Comparison of ENCODE assay signal across 31 cellular contexts in genomic region chr19:38964738-38965137, GRCh38. TPM values are rescaled to one million over a fixed set of nuclear protein-coding genes. Genes with fewer than 3 reads are reported as not detected.
A peak's percentile ranks its signal among the peaks of the same experiment; 100 is the strongest.
DNase-seq lines count a peak whose midpoint lies in the region; ATAC-seq, FAIRE-seq and TF ChIP-seq lines count a peak whose summit lies in the region.
"Had no signal": no experiment of that assay in that cellular context is flagged by ENCODE, and none has a peak within 500 bp of the region (broad histone marks: within the 10 kb centered on the region; RNA-seq: fewer than 3 reads in every experiment).

No MANE protein-coding gene starts in this region.

- ATAC-seq in HepG2, result peak; percentile 62
- ATAC-seq in right lobe of liver, result no peak
- ATAC-seq in GM19455 (IDR thresholded peaks at IDR 0.05; ENCODE audit: unreplicated experiment), result no peak
- no peak for ATAC-seq in aorta (ENCODE audit: low FRiP score)
- ATAC-seq: GM23338, HCT116 had no signal

- no peak overlapping the region for H3K4me2 ChIP-seq in HepG2 (ENCODE audit: low read depth, low read length)
- H3K4me2 ChIP-seq: BLaER1 treated with 17β-estradiol and CSF1 and Interleukin-3, amounts not matched to agents 10 nM and 100 nM; GM23338 had no signal

- peaks cover 19% of the 10 kb centered on the region for H3K79me2 ChIP-seq in HepG2 (ENCODE audit: insufficient read depth, low read length)

- TF ChIP-seq POLR2A in HepG2 (IDR thresholded peaks at IDR 0.05; ENCODE audit: insufficient read depth in 1 of 2, low read depth in 2 of 2, low read length in 2 of 2), result no peak
- no peak for TF ChIP-seq POLR2A in right lobe of liver (IDR thresholded peaks at IDR 0.05)

- 0 out of 2 replicates have a peak, but pooled peaks cover 9% of the 10 kb centered on the region for H4K20me1 ChIP-seq in HepG2 (ENCODE audit: insufficient read depth, low read length)
- H4K20me1 ChIP-seq: BLaER1 treated with 17β-estradiol and CSF1 and Interleukin-3, amounts not matched to agents 10 nM and 100 nM had no signal

- in situ Hi-C loops in HepG2 (cut with HindIII; ENCODE audit: extremely low pct_ligation_motif_present, low pct_unique_long_range_greater_than_20kb), result no loop called here

- H3K27me3 Mint-ChIP-seq in nephron progenitor cell (ENCODE audit: low read depth, poor library complexity), result no peaks in the 10 kb centered on the region

- no peak for TF ChIP-seq EP300 in HepG2 (IDR thresholded peaks at IDR 0.05; ENCODE audit: low read depth in 2 of 2, low read length in 2 of 2)
- no peak for TF ChIP-seq EP300 in HepG2 (CRISPR knock-in tag; IDR thresholded peaks at IDR 0.05; ENCODE audit: borderline replicate concordance)

- no peak overlapping the region for H2AFZ ChIP-seq in HepG2 (ENCODE audit: low read length)
- H2AFZ ChIP-seq: GM23338 had no signal

- TF ChIP-seq RAD21 in HepG2 (CRISPR knock-in tag; IDR thresholded peaks at IDR 0.05), result no peak

- peak; percentile 57 for DNase-seq in HepG2 (ENCODE audit: low spot score)
- no peak for DNase-seq in right lobe of liver
- peak; percentile 14 for DNase-seq in M059J (ENCODE audit: low read depth)
- DNase-seq in nephron progenitor cell, result no peak
- no peak for DNase-seq in aorta
- no peak for DNase-seq in NCI-H446 (lab: John Stamatoyannopoulos, UW)
- DNase-seq: ACHN; AML-193; BE2C; Calu3; CD4-positive, alpha-beta T cell; CD8-positive, alpha-beta memory T cell; COR-L47; DMS53; DMS79 treated with DMSO at 0.1 percent for 48 hours; GF-D8; H9; HFFc6 had no signal

- H3K4me3 Mint-ChIP-seq in nephron progenitor cell, result no peak overlapping the region
- H3K4me3 Mint-ChIP-seq: CD14-positive monocyte; CD4-positive, alpha-beta T cell; CD8-positive, alpha-beta memory T cell; GM23338; H9; HFFc6 had no signal

- TF ChIP-seq CTCF in HepG2 (CRISPR knock-in tag; IDR thresholded peaks at IDR 0.05), result no peak
- no peak for TF ChIP-seq CTCF in right lobe of liver (IDR thresholded peaks at IDR 0.05)
- TF ChIP-seq CTCF in nephron progenitor cell (IDR thresholded peaks at IDR 0.05), result no peak

- H3K9ac ChIP-seq in HepG2 (ENCODE audit: insufficient read depth, low read depth, low read length), result no peak overlapping the region
- H3K9ac ChIP-seq: BLaER1 treated with 17β-estradiol and CSF1 and Interleukin-3, amounts not matched to agents 10 nM and 100 nM had no signal

- peaks cover 46% of the 10 kb centered on the region for H3K36me3 Mint-ChIP-seq in nephron progenitor cell (ENCODE audit: low read depth)
- H3K36me3 Mint-ChIP-seq: CD14-positive monocyte; CD8-positive, alpha-beta memory T cell had no signal

- WGBS in HepG2 (ENCODE audit: low lambda C conversion rate), result 65% methylated on average over 2 of the region's 2 CpGs
- WGBS in right lobe of liver (ENCODE audit: insufficient coverage, low coverage, low lambda C conversion rate, missing lambda C conversion rate), result 77% methylated on average over 2 of the region's 2 CpGs
- WGBS in aorta, 2 donors, result 96 to 97% methylated on average over 2 of the region's 2 CpGs

- peak overlapping the region; percentile 51 for H3K27ac Mint-ChIP-seq in nephron progenitor cell
- H3K27ac Mint-ChIP-seq: CD14-positive monocyte; CD4-positive, alpha-beta T cell; CD8-positive, alpha-beta memory T cell; GM23338; HFFc6 had no signal

- H3K4me3 ChIP-seq in HepG2 (replicated peaks in 1 of 3; ENCODE audit: insufficient read depth in 1 of 3, low read depth in 2 of 3, low read length in 3 of 3) (no peak overlapping the region), right lobe of liver (no peak overlapping the region), aorta (ENCODE audit: low read length in 2 of 2) (no peak overlapping the region)
- H3K4me3 ChIP-seq: BLaER1 treated with 17β-estradiol and CSF1 and Interleukin-3, amounts not matched to agents 10 nM and 100 nM; GM23338 had no signal

- H3K27me3 ChIP-seq in HepG2 (ENCODE audit: control insufficient read depth in 1 of 2, insufficient read depth in 2 of 2, low read length in 2 of 2), result no peaks in the 10 kb centered on the region
- no peaks in the 10 kb centered on the region for H3K27me3 ChIP-seq in right lobe of liver
- H3K27me3 ChIP-seq in aorta (ENCODE audit: control insufficient read depth in 1 of 2, insufficient read depth in 2 of 2, low read length in 1 of 2), result no peaks in the 10 kb centered on the region
- H3K27me3 ChIP-seq: BE2C; BLaER1 treated with 17β-estradiol and CSF1 and Interleukin-3, amounts not matched to agents 10 nM and 100 nM had no signal

- intact Hi-C loops in HepG2 (cut with micrococcal nuclease; ENCODE audit: unreplicated experiment), result loop anchor here (5.0 to 10.0 kb wide), 3 partner anchors 73 to 353 kb away; no protein-coding TSS in a partner anchor
- intact Hi-C loops in right lobe of liver (cut with DNase I), result loop anchor here in 1 of 2 donors (5.0 kb wide), 1 partner anchor 73 kb away; no protein-coding TSS in a partner anchor
- intact Hi-C loops in aorta (cut with DNase I), result loop anchor here (5.0 kb wide), 2 partner anchors 68 to 368 kb away; partner anchors contain the start of gene FBXO27 (in 1 of the 2)

- H3K36me3 ChIP-seq in HepG2 (replicated peaks in 1 of 2; ENCODE audit: control insufficient read depth in 1 of 2, insufficient read depth in 2 of 2, low read length in 2 of 2) (peaks cover 3 to 27% of the 10 kb centered on the region in 2 experiments; a peak in 4 of 5 replicates), right lobe of liver (peaks cover 0 to 6% (median 2%) of the 10 kb centered on the region in 4 donors), aorta (ENCODE audit: control insufficient read depth in 1 of 2, insufficient read depth in 2 of 2, low read length in 1 of 2) (no peaks in the 10 kb centered on the region)
- H3K36me3 ChIP-seq: BLaER1 treated with 17β-estradiol and CSF1 and Interleukin-3, amounts not matched to agents 10 nM and 100 nM had no signal

- peaks cover 9% of the 10 kb centered on the region for H3K4me1 Mint-ChIP-seq in nephron progenitor cell

- H3K9me3 ChIP-seq in HepG2 (ENCODE audit: low read length) (no peaks in the 10 kb centered on the region), right lobe of liver (no peaks in the 10 kb centered on the region), aorta (ENCODE audit: control insufficient read depth, low read length) (no peaks in the 10 kb centered on the region)
- H3K9me3 ChIP-seq: BE2C; BLaER1 treated with 17β-estradiol and CSF1 and Interleukin-3, amounts not matched to agents 10 nM and 100 nM had no signal

- FAIRE-seq in HepG2 (lab: Jason Lieb, UNC), result peak; percentile 18
- FAIRE-seq: A204.1, GM12891, GM18507, GM19239 had no signal

- H3K27ac ChIP-seq in HepG2 (ENCODE audit: extremely low read length, insufficient read depth, low read length) (no peak overlapping the region), right lobe of liver (no peak overlapping the region), aorta (ENCODE audit: low read depth in 1 of 2, low read length in 2 of 2) (no peak overlapping the region)
- H3K27ac ChIP-seq: 22Rv1; BLaER1 treated with 17β-estradiol and CSF1 and Interleukin-3, amounts not matched to agents 10 nM and 100 nM had no signal

- H3K4me1 ChIP-seq in HepG2 (ENCODE audit: insufficient read depth, low read length), result peaks cover 49% of the 10 kb centered on the region
- no peaks in the 10 kb centered on the region for H3K4me1 ChIP-seq in right lobe of liver
- no peaks in the 10 kb centered on the region for H3K4me1 ChIP-seq in aorta (ENCODE audit: control insufficient read depth in 1 of 2, insufficient read depth in 2 of 2, low read length in 2 of 2)
- H3K4me1 ChIP-seq: BE2C had no signal

- H3K9me3 Mint-ChIP-seq in nephron progenitor cell, result peaks cover 2% of the 10 kb centered on the region
- H3K9me3 Mint-ChIP-seq: CD4-positive, alpha-beta T cell; CD8-positive, alpha-beta memory T cell; GM23338; H9; HFFc6 had no signal

- CTCF ChIA-PET in HepG2 (lab: Yijun Ruan, JAX; ENCODE audit: low intra/inter-chr PET ratio, low total read pairs), result no interaction called here

- no TSS peak for BruUV-seq in HepG2 (replicated peaks; lab: Mats Ljungman, UMichigan)

- POLR2A ChIA-PET in HepG2 (lab: Yijun Ruan, JAX), result no interaction called here

RNA-seq across cellular contexts. Expression of gene FBXO17, which starts 10.8 kb away (rescaled TPM):
- total RNA-seq in HepG2 (2016; rRNA removed; fragmentation: Illumina TruSeq; extraction: Trizol) (17.9 and 22.1 TPM in 2 replicates), right lobe of liver (10 to 100 TPM; 19.9 to 57.9 (median 36.7) TPM), aorta (10 to 100 TPM; 23.6 to 33.0 TPM)
- total RNA-seq in HepG2 (2016; cell fraction: cytosol; rRNA removed; fragmentation: Illumina TruSeq; extraction: Trizol; ENCODE audit: low read depth), result 14.6 and 15.1 TPM in 2 replicates
- total RNA-seq in HepG2 (2016; cell fraction: insoluble cytoplasmic fraction; rRNA removed; fragmentation: Illumina TruSeq; extraction: Trizol), result 17.1 and 20.8 TPM in 2 replicates
- total RNA-seq in HepG2 (2016; cell fraction: membrane; rRNA removed; fragmentation: Illumina TruSeq; extraction: Trizol), result 19.2 and 21.9 TPM in 2 replicates
- total RNA-seq in HepG2 (2016; cell fraction: nucleus; rRNA removed; fragmentation: Illumina TruSeq; extraction: Trizol), result 11.9 and 15.2 TPM in 2 replicates
- polyA plus RNA-seq in HepG2 (2011; rRNA removed) (58.7 and 64.8 TPM in 2 replicates), aorta (10 to 100 TPM in 1 of 2 donors, 1 to 10 TPM in 1; 8.3 to 26.0 TPM)
- 31.8 and 40.9 TPM in 2 replicates for polyA plus RNA-seq in HepG2 (2011; cell fraction: cytosol; rRNA removed)
- polyA plus RNA-seq in HepG2 (2011; cell fraction: nucleus; rRNA removed), result 155 and 176 TPM in 2 replicates
- 52.3 and 56.5 TPM in 2 replicates for polyA plus RNA-seq in HepG2 (2012)
- polyA plus RNA-seq in HepG2 (2016; cell fraction: cytosol; fragmentation: Illumina TruSeq; extraction: Trizol; ENCODE audit: low read depth), result 5.2 and 6.0 TPM in 2 replicates
- 20.8 and 23.0 TPM in 2 replicates for polyA plus RNA-seq in HepG2 (2016; cell fraction: insoluble cytoplasmic fraction; fragmentation: Illumina TruSeq; extraction: Trizol; ENCODE audit: low read depth)
- 11.3 and 11.6 TPM in 2 replicates for polyA plus RNA-seq in HepG2 (2016; cell fraction: membrane; fragmentation: Illumina TruSeq; extraction: Trizol; ENCODE audit: low read depth)
- polyA plus RNA-seq in HepG2 (2016; cell fraction: nucleus; fragmentation: Illumina TruSeq; extraction: Trizol; ENCODE audit: insufficient read depth, low read depth), result 61.3 and 68.3 TPM in 2 replicates
- 2.5 and 39.3 TPM in 2 replicates for polyA minus RNA-seq in HepG2 (2011; rRNA and poly(A)+ RNA removed; ENCODE audit: low replicate concordance)
- polyA minus RNA-seq in HepG2 (2011; cell fraction: cytosol; rRNA and poly(A)+ RNA removed), result 13.8 and 18.9 TPM in 2 replicates
- polyA minus RNA-seq in HepG2 (2011; cell fraction: nucleus; rRNA and poly(A)+ RNA removed), result 47.0 and 48.8 TPM in 2 replicates
- 10.8 and 15.3 TPM in 2 replicates for total RNA-seq in M059J (2014; rRNA removed; shearing (Covaris generic))
- total RNA-seq: CD4-positive, alpha-beta T cell; CD8-positive, alpha-beta memory T cell had no signal
- polyA plus RNA-seq: CD14-positive monocyte had no signal

RNA-seq across cellular contexts. Expression of gene MRPS12, which starts 34.0 kb away (rescaled TPM):
- total RNA-seq in HepG2 (2016; rRNA removed; fragmentation: Illumina TruSeq; extraction: Trizol) (54.8 and 75.1 TPM in 2 replicates), right lobe of liver (10 to 100 TPM; 21.2 to 49.5 (median 24.0) TPM), aorta (10 to 100 TPM; 14.3 to 15.8 TPM)
- total RNA-seq in HepG2 (2016; cell fraction: cytosol; rRNA removed; fragmentation: Illumina TruSeq; extraction: Trizol; ENCODE audit: low read depth), result 23.3 and 27.3 TPM in 2 replicates
- 53.5 and 80.4 TPM in 2 replicates for total RNA-seq in HepG2 (2016; cell fraction: insoluble cytoplasmic fraction; rRNA removed; fragmentation: Illumina TruSeq; extraction: Trizol)
- 39.3 and 49.4 TPM in 2 replicates for total RNA-seq in HepG2 (2016; cell fraction: membrane; rRNA removed; fragmentation: Illumina TruSeq; extraction: Trizol)
- 20.5 and 23.1 TPM in 2 replicates for total RNA-seq in HepG2 (2016; cell fraction: nucleus; rRNA removed; fragmentation: Illumina TruSeq; extraction: Trizol)
- polyA plus RNA-seq in HepG2 (2011; rRNA removed) (27.5 and 39.4 TPM in 2 replicates), aorta (10 to 100 TPM; 24.9 to 33.3 TPM)
- 33.2 and 61.8 TPM in 2 replicates for polyA plus RNA-seq in HepG2 (2011; cell fraction: cytosol; rRNA removed)
- polyA plus RNA-seq in HepG2 (2011; cell fraction: nucleus; rRNA removed), result 30.3 and 31.5 TPM in 2 replicates
- 21.4 and 33.9 TPM in 2 replicates for polyA plus RNA-seq in HepG2 (2012)
- polyA plus RNA-seq in HepG2 (2016; cell fraction: cytosol; fragmentation: Illumina TruSeq; extraction: Trizol; ENCODE audit: low read depth), result 25.8 and 31.9 TPM in 2 replicates
- polyA plus RNA-seq in HepG2 (2016; cell fraction: insoluble cytoplasmic fraction; fragmentation: Illumina TruSeq; extraction: Trizol; ENCODE audit: low read depth), result 83.6 and 90.1 TPM in 2 replicates
- polyA plus RNA-seq in HepG2 (2016; cell fraction: membrane; fragmentation: Illumina TruSeq; extraction: Trizol; ENCODE audit: low read depth), result 40.3 and 46.6 TPM in 2 replicates
- 39.6 and 43.0 TPM in 2 replicates for polyA plus RNA-seq in HepG2 (2016; cell fraction: nucleus; fragmentation: Illumina TruSeq; extraction: Trizol; ENCODE audit: insufficient read depth, low read depth)
- 30.4 and 47.1 TPM in 2 replicates for polyA minus RNA-seq in HepG2 (2011; rRNA and poly(A)+ RNA removed; ENCODE audit: low replicate concordance)
- polyA minus RNA-seq in HepG2 (2011; cell fraction: cytosol; rRNA and poly(A)+ RNA removed), result 11.2 and 16.5 TPM in 2 replicates
- 6.3 and 8.4 TPM in 2 replicates for polyA minus RNA-seq in HepG2 (2011; cell fraction: nucleus; rRNA and poly(A)+ RNA removed)
- total RNA-seq in M059J (2014; rRNA removed; shearing (Covaris generic)), result 57.5 and 76.6 TPM in 2 replicates

RNA-seq across cellular contexts. Expression of gene SARS2, which starts 34.2 kb away (rescaled TPM):
- total RNA-seq in HepG2 (2016; rRNA removed; fragmentation: Illumina TruSeq; extraction: Trizol), result 30.1 and 48.6 TPM in 2 replicates
- total RNA-seq in HepG2 (2016; cell fraction: cytosol; rRNA removed; fragmentation: Illumina TruSeq; extraction: Trizol; ENCODE audit: low read depth), result 17.3 and 23.4 TPM in 2 replicates
- 25.7 and 50.3 TPM in 2 replicates for total RNA-seq in HepG2 (2016; cell fraction: insoluble cytoplasmic fraction; rRNA removed; fragmentation: Illumina TruSeq; extraction: Trizol)
- total RNA-seq in HepG2 (2016; cell fraction: membrane; rRNA removed; fragmentation: Illumina TruSeq; extraction: Trizol), result 19.8 TPM in 2 replicates
- total RNA-seq in HepG2 (2016; cell fraction: nucleus; rRNA removed; fragmentation: Illumina TruSeq; extraction: Trizol), result 43.2 and 49.1 TPM in 2 replicates
- polyA plus RNA-seq in HepG2 (2011; rRNA removed), result 40.0 and 41.5 TPM in 2 replicates
- 14.5 and 33.6 TPM in 2 replicates for polyA plus RNA-seq in HepG2 (2011; cell fraction: cytosol; rRNA removed)
- 222 and 300 TPM in 2 replicates for polyA plus RNA-seq in HepG2 (2011; cell fraction: nucleus; rRNA removed)
- 22.4 and 26.7 TPM in 2 replicates for polyA plus RNA-seq in HepG2 (2012)
- polyA plus RNA-seq in HepG2 (2016; cell fraction: cytosol; fragmentation: Illumina TruSeq; extraction: Trizol; ENCODE audit: low read depth), result 11.3 and 13.5 TPM in 2 replicates
- 26.8 and 33.0 TPM in 2 replicates for polyA plus RNA-seq in HepG2 (2016; cell fraction: insoluble cytoplasmic fraction; fragmentation: Illumina TruSeq; extraction: Trizol; ENCODE audit: low read depth)
- 16.0 and 17.2 TPM in 2 replicates for polyA plus RNA-seq in HepG2 (2016; cell fraction: membrane; fragmentation: Illumina TruSeq; extraction: Trizol; ENCODE audit: low read depth)
- 104 and 118 TPM in 2 replicates for polyA plus RNA-seq in HepG2 (2016; cell fraction: nucleus; fragmentation: Illumina TruSeq; extraction: Trizol; ENCODE audit: insufficient read depth, low read depth)
- 42.2 and 59.1 TPM in 2 replicates for polyA minus RNA-seq in HepG2 (2011; rRNA and poly(A)+ RNA removed; ENCODE audit: low replicate concordance)
- 14.7 and 27.3 TPM in 2 replicates for polyA minus RNA-seq in HepG2 (2011; cell fraction: cytosol; rRNA and poly(A)+ RNA removed)
- 31.5 and 33.4 TPM in 2 replicates for polyA minus RNA-seq in HepG2 (2011; cell fraction: nucleus; rRNA and poly(A)+ RNA removed)
- total RNA-seq in right lobe of liver, result 10 to 100 TPM; 10.6 to 26.5 (median 18.7) TPM
- 15.4 and 20.2 TPM in 2 replicates for total RNA-seq in M059J (2014; rRNA removed; shearing (Covaris generic))
- total RNA-seq in aorta, result 10 to 100 TPM in 1 of 2 donors, 1 to 10 TPM in 1; 5.9 to 13.8 TPM
- polyA plus RNA-seq in aorta, result 10 to 100 TPM in 1 of 2 donors, 1 to 10 TPM in 1; 9.5 to 72.4 TPM

RNA-seq across cellular contexts. Expression of gene CCER2, which starts 52.8 kb away (rescaled TPM):
- not detected in 2 replicates for total RNA-seq in HepG2 (2016; rRNA removed; fragmentation: Illumina TruSeq; extraction: Trizol)
- not detected in 2 replicates for total RNA-seq in HepG2 (2016; cell fraction: cytosol; rRNA removed; fragmentation: Illumina TruSeq; extraction: Trizol; ENCODE audit: low read depth)
- total RNA-seq in HepG2 (2016; cell fraction: insoluble cytoplasmic fraction; rRNA removed; fragmentation: Illumina TruSeq; extraction: Trizol), result not detected in 2 replicates
- total RNA-seq in HepG2 (2016; cell fraction: membrane; rRNA removed; fragmentation: Illumina TruSeq; extraction: Trizol), result 0.17 TPM in 1 of 2 replicates, not detected in the other
- not detected in 2 replicates for total RNA-seq in HepG2 (2016; cell fraction: nucleus; rRNA removed; fragmentation: Illumina TruSeq; extraction: Trizol)
- 0.08 and 0.24 TPM in 2 replicates for polyA plus RNA-seq in HepG2 (2011; rRNA removed)
- polyA plus RNA-seq in HepG2 (2011; cell fraction: cytosol; rRNA removed), result 0.09 TPM in 1 of 2 replicates, not detected in the other
- 1.6 and 2.0 TPM in 2 replicates for polyA plus RNA-seq in HepG2 (2011; cell fraction: nucleus; rRNA removed)
- 0.15 and 0.33 TPM in 2 replicates for polyA plus RNA-seq in HepG2 (2012)
- not detected in 2 replicates for polyA plus RNA-seq in HepG2 (2016; cell fraction: cytosol; fragmentation: Illumina TruSeq; extraction: Trizol; ENCODE audit: low read depth)
- not detected in 2 replicates for polyA plus RNA-seq in HepG2 (2016; cell fraction: insoluble cytoplasmic fraction; fragmentation: Illumina TruSeq; extraction: Trizol; ENCODE audit: low read depth)
- polyA plus RNA-seq in HepG2 (2016; cell fraction: membrane; fragmentation: Illumina TruSeq; extraction: Trizol; ENCODE audit: low read depth), result not detected in 2 replicates
- 0.48 and 0.77 TPM in 2 replicates for polyA plus RNA-seq in HepG2 (2016; cell fraction: nucleus; fragmentation: Illumina TruSeq; extraction: Trizol; ENCODE audit: insufficient read depth, low read depth)
- polyA minus RNA-seq in HepG2 (2011; rRNA and poly(A)+ RNA removed; ENCODE audit: low replicate concordance), result 0.26 and 0.52 TPM in 2 replicates
- polyA minus RNA-seq in HepG2 (2011; cell fraction: cytosol; rRNA and poly(A)+ RNA removed), result not detected in 2 replicates
- polyA minus RNA-seq in HepG2 (2011; cell fraction: nucleus; rRNA and poly(A)+ RNA removed), result not detected in 2 replicates
- total RNA-seq in right lobe of liver, result under 1 TPM in 4 of 6 experiments, not detected in 2; 0.20 to 0.55 (median 0.37) TPM
- total RNA-seq in M059J (2014; rRNA removed; shearing (Covaris generic)), result not detected in 2 replicates
- not detected for total RNA-seq in aorta
- 1 to 10 TPM in 1 of 2 donors, not detected in 1; 1.2 TPM for polyA plus RNA-seq in aorta
- total RNA-seq: Daoy, G401, GM23338, H4 had no signal
- polyA plus RNA-seq: CD14-positive monocyte; CD8-positive, alpha-beta memory T cell had no signal

Comparison
In these comparisons a context has a peak if more than half of its experiments do, and no peak if none do; other contexts are left out.
1. DNase-seq: peak in HepG2 (single experiment) and M059J (single experiment); none in right lobe of liver (0 of 3), nephron progenitor cell (single experiment), aorta (0 of 2) and NCI-H446 (0 of 2).